8 cellular contexts compared by ENCODE assay signal in genomic region chr9:36854034-36854433, GRCh38.
"Had no signal": no experiment of that assay in that cellular context is flagged by ENCODE, and none has a peak within 500 bp of the region (broad histone marks: within the 10 kb centered on the region; RNA-seq: fewer than 3 reads in every experiment).

No MANE protein-coding gene starts in this region.

- DNase-seq: GDM1, GF-D8 had no signal

- H3K4me3 ChIP-seq: GM12878 had no signal

- FAIRE-seq: G401.6, GM12878, GM12891, GM12892, GM18507, GM19239 had no signal

- ATAC-seq: GM12878 had no signal
